Comparison of ENCODE assay signal across 8 cellular contexts in the genomic region with DNA sequence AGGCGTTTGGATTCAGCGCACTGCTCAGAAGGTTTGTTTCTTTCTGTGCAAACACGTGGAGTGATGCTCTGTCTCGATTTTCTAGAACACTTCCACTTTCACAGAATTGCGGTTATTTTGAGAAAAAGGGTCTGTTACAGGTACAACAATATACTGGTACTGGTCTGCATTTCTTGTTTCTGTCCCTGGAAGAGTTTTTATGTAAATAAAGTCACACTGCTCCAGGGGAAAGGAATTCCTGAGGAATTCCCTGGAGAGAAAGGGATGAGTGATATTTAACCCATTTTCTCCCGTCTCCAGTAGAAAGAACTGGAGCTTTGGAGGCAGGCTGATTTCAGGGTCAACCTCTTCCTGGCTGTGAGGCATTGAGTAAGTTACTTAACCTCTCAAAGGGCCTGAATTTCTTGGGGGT. TPM values are rescaled to one million over a fixed set of nuclear protein-coding genes. Genes with fewer than 3 reads are reported as not detected.
DNase-seq lines count a peak whose midpoint lies in the region; ATAC-seq and TF ChIP-seq lines count a peak whose summit lies in the region.

No MANE protein-coding gene starts in this region.

- H3K9me3 Mint-ChIP-seq in progenitor cell of endocrine pancreas (ENCODE audit: low read depth), result no peaks in the 10 kb centered on the region

- TF ChIP-seq CTCF in SU-DHL-6 (IDR thresholded peaks at IDR 0.05; ENCODE audit: insufficient read depth, low read length, poor library complexity, severe bottlenecking) (no peak), progenitor cell of endocrine pancreas (IDR thresholded peaks at IDR 0.05; ENCODE audit: unreplicated experiment) (no peak)

- H3K4me1 Mint-ChIP-seq in progenitor cell of endocrine pancreas (ENCODE audit: low read depth), result peaks cover 4% of the 10 kb centered on the region

- H3K9me2 ChIP-seq in SU-DHL-6 (replicated peaks; ENCODE audit: insufficient read depth, low read length), result no peaks in the 10 kb centered on the region

- peak overlapping the region; percentile 74 to 94 (median 90) for H3K4me2 ChIP-seq in BLaER1 treated with 17β-estradiol and CSF1 and Interleukin-3, amounts not matched to agents 10 nM and 100 nM
- peak overlapping the region; percentile 57 for H3K4me2 ChIP-seq in SU-DHL-6 (ENCODE audit: low read depth, low read length, poor library complexity, severe bottlenecking)

- ATAC-seq in GM21526 (IDR thresholded peaks at IDR 0.05; ENCODE audit: low FRiP score, unreplicated experiment) (peak; percentile 34), HG03095 (IDR thresholded peaks at IDR 0.05; ENCODE audit: unreplicated experiment) (no peak)

- H3K4me1 ChIP-seq in BLaER1 treated with 17β-estradiol and CSF1 and Interleukin-3, amounts not matched to agents 10 nM and 100 nM, result peaks cover 55 to 86% (median 76%) of the 10 kb centered on the region in 10 experiments

- peaks cover 0 to 4% (median 0%) of the 10 kb centered on the region in 11 experiments; a peak in 1 of 22 replicates for H3K9me3 ChIP-seq in BLaER1 treated with 17β-estradiol and CSF1 and Interleukin-3, amounts not matched to agents 10 nM and 100 nM (replicated peaks in 1 of 11)
- H3K9me3 ChIP-seq in SU-DHL-6 (ENCODE audit: insufficient read depth, low read length), result no peaks in the 10 kb centered on the region

- H3K79me2 ChIP-seq in SU-DHL-6 (ENCODE audit: insufficient read depth, low read length), result no peaks in the 10 kb centered on the region

- no peak overlapping the region for H3K27ac Mint-ChIP-seq in progenitor cell of endocrine pancreas

- H3F3A ChIP-seq in SU-DHL-6 (ENCODE audit: insufficient read depth), result peaks cover 18% of the 10 kb centered on the region

- H3K36me3 ChIP-seq in BLaER1 treated with 17β-estradiol and CSF1 and Interleukin-3, amounts not matched to agents 10 nM and 100 nM, result no peaks in the 10 kb centered on the region
- H3K36me3 ChIP-seq in SU-DHL-6 (ENCODE audit: low read length), result no peaks in the 10 kb centered on the region

- H4K20me1 ChIP-seq in BLaER1 treated with 17β-estradiol and CSF1 and Interleukin-3, amounts not matched to agents 10 nM and 100 nM, result no peaks in the 10 kb centered on the region
- no peaks in the 10 kb centered on the region for H4K20me1 ChIP-seq in SU-DHL-6 (ENCODE audit: low read depth, low read length)

- H3K36me3 Mint-ChIP-seq in progenitor cell of endocrine pancreas (ENCODE audit: insufficient read depth), result no peaks in the 10 kb centered on the region

- peak overlapping the region in 10 of 11 experiments; percentile 53 to 99 (median 92); a peak in 20 of 22 replicates for H3K27ac ChIP-seq in BLaER1 treated with 17β-estradiol and CSF1 and Interleukin-3, amounts not matched to agents 10 nM and 100 nM
- peak overlapping the region; percentile 75 for H3K27ac ChIP-seq in SU-DHL-6 (ENCODE audit: low read depth, low read length)
- H3K27ac ChIP-seq in substantia nigra (ENCODE audit: low read depth, low read length, poor library complexity, severe bottlenecking), result no peak overlapping the region

- H3K27me3 ChIP-seq in BLaER1 treated with 17β-estradiol and CSF1 and Interleukin-3, amounts not matched to agents 10 nM and 100 nM, result no peaks in the 10 kb centered on the region
- H3K27me3 ChIP-seq in SU-DHL-6 (ENCODE audit: low read length), result no peaks in the 10 kb centered on the region

- peak overlapping the region in 10 of 11 experiments; percentile 13 to 88 (median 75); a peak in 18 of 22 replicates for H3K9ac ChIP-seq in BLaER1 treated with 17β-estradiol and CSF1 and Interleukin-3, amounts not matched to agents 10 nM and 100 nM
- H3K9ac ChIP-seq in SU-DHL-6 (ENCODE audit: low read length), result peak overlapping the region; percentile 11; the same call in 1 of the 2 replicates

- peak; percentile 63 for DNase-seq in kidney glomerular epithelial cell (lab: John Stamatoyannopoulos, UW)
- DNase-seq in NCI-H1694 treated with DMSO at 0.1 percent for 48 hours (lab: John Stamatoyannopoulos, UW), result no peak
- no peak for DNase-seq in substantia nigra (lab: John Stamatoyannopoulos, UW)
- no peak for DNase-seq in progenitor cell of endocrine pancreas (ENCODE audit: low spot score, unreplicated experiment)

- H3K27me3 Mint-ChIP-seq in progenitor cell of endocrine pancreas, result no peaks in the 10 kb centered on the region

- H2AFZ ChIP-seq in SU-DHL-6 (ENCODE audit: low read depth, low read length, severe bottlenecking), result no peak overlapping the region

- H3K4me3 ChIP-seq in BLaER1 treated with 17β-estradiol and CSF1 and Interleukin-3, amounts not matched to agents 10 nM and 100 nM, result peak overlapping the region in 8 of 10 experiments; percentile 1 to 55 (median 39); a peak in 10 of 20 replicates
- peak overlapping the region; percentile 4 for H3K4me3 ChIP-seq in SU-DHL-6 (ENCODE audit: insufficient read depth, low read length, poor library complexity, severe bottlenecking)

- H3K4me3 Mint-ChIP-seq in progenitor cell of endocrine pancreas (ENCODE audit: low read depth), result no peak overlapping the region

RNA-seq across cellular contexts. Expression of a gene that starts 16.2 kb away (rescaled TPM):
- 32.5 and 33.6 TPM in 2 replicates for total RNA-seq in progenitor cell of endocrine pancreas

RNA-seq across cellular contexts. Expression of a gene that starts 48.0 kb away (rescaled TPM):
- not detected in 2 replicates for total RNA-seq in progenitor cell of endocrine pancreas

RNA-seq across cellular contexts. Expression of a gene that starts 52.8 kb away (rescaled TPM):
- total RNA-seq in progenitor cell of endocrine pancreas, result not detected in 2 replicates

RNA-seq across cellular contexts. Expression of a gene that starts 55.7 kb away (rescaled TPM):
- total RNA-seq in progenitor cell of endocrine pancreas, result not detected in 2 replicates

RNA-seq across cellular contexts. Expression of a gene that starts 60.0 kb away (rescaled TPM):
- not detected in 2 replicates for total RNA-seq in progenitor cell of endocrine pancreas
